Comparison of ENCODE assay signal across 7 cellular contexts in genomic region chr11:130449246-130449990, GRCh38. TPM values are rescaled to one million over a fixed set of nuclear protein-coding genes. Genes with fewer than 3 reads are reported as not detected.
DNase-seq lines count a peak whose midpoint lies in the region; ATAC-seq, FAIRE-seq and TF ChIP-seq lines count a peak whose summit lies in the region.

No MANE protein-coding gene starts in this region.

- no peak for ATAC-seq in stimulated activated effector memory CD8-positive, alpha-beta T cell treated with anti-CD3 and anti-CD28 coated beads, Interleukin-12 subunit alpha, Interleukin-12 subunit beta, amount 100 ng/mL, for 72 hours

- H3K36me3 ChIP-seq in HUES64 (ENCODE audit: insufficient read depth, low read length) (no peaks in the 10 kb centered on the region), astrocyte (ENCODE audit: insufficient read depth, low read length) (no peaks in the 10 kb centered on the region)

- H4K20me1 ChIP-seq in astrocyte (ENCODE audit: insufficient read depth, low read length): peaks cover 5% of the 10 kb centered on the region

- no peaks in the 10 kb centered on the region for H3K4me1 ChIP-seq in HUES64 (ENCODE audit: insufficient read depth, low read length)
- H3K4me1 ChIP-seq in astrocyte (ENCODE audit: insufficient read depth, low read length): peaks cover 35% of the 10 kb centered on the region

- H3K27me3 ChIP-seq in HUES64 (ENCODE audit: insufficient read depth, low read length): peaks cover 85% of the 10 kb centered on the region
- H3K27me3 ChIP-seq in astrocyte (ENCODE audit: insufficient read depth, low read length): no peaks in the 10 kb centered on the region

- peak overlapping the region; percentile 86 for H3K4me2 ChIP-seq in astrocyte (ENCODE audit: low read length)

- H3K9ac ChIP-seq in HUES64 (ENCODE audit: low read depth, low read length) (no peak overlapping the region), astrocyte (ENCODE audit: low read length) (peak overlapping the region; percentile 70)

- DNase-seq in astrocyte (ENCODE audit: low read depth): no peak
- DNase-seq in iPS-NIHi11 (ENCODE audit: low spot score): peak; percentile 56
- no peak for DNase-seq in stimulated activated effector memory CD8-positive, alpha-beta T cell treated with anti-CD3 and anti-CD28 coated beads, Interleukin-12 subunit alpha, Interleukin-12 subunit beta, amount 100 ng/mL, for 72 hours (ENCODE audit: low spot score in 2 of 2)
- no peak for DNase-seq in OCI-M1 (lab: John Stamatoyannopoulos, UW)
- DNase-seq in stimulated activated CD8-positive, alpha-beta memory T cell treated with anti-CD3 and anti-CD28 coated beads, Interleukin-4, amount 100 ng/mL, for 48 hours: no peak
- DNase-seq in SIG-M5 (lab: John Stamatoyannopoulos, UW): no peak

- TF ChIP-seq CTCF in astrocyte (IDR thresholded peaks at IDR 0.05; ENCODE audit: insufficient read depth, low read depth, low read length): no peak

- no peaks in the 10 kb centered on the region for H3K9me3 ChIP-seq in HUES64 (ENCODE audit: insufficient read depth, low read depth, low read length)
- H3K9me3 ChIP-seq in astrocyte (ENCODE audit: insufficient read depth, low read depth, low read length): no peaks in the 10 kb centered on the region

- peak overlapping the region; percentile 82 for H2AFZ ChIP-seq in astrocyte (ENCODE audit: low read depth, low read length)

- 2% methylated on average over 71 of the region's 71 CpGs for WGBS in HUES64

- H3K36me3 Mint-ChIP-seq in astrocyte (ENCODE audit: low read depth, unreplicated experiment): no peaks in the 10 kb centered on the region
- H3K36me3 Mint-ChIP-seq in stimulated activated effector memory CD8-positive, alpha-beta T cell treated with anti-CD3 and anti-CD28 coated beads, Interleukin-12 subunit alpha, Interleukin-12 subunit beta, amount 100 ng/mL, for 72 hours: no peaks in the 10 kb centered on the region

- H3K9me3 Mint-ChIP-seq in astrocyte (ENCODE audit: unreplicated experiment): peaks cover 1% of the 10 kb centered on the region
- H3K9me3 Mint-ChIP-seq in stimulated activated effector memory CD8-positive, alpha-beta T cell treated with anti-CD3 and anti-CD28 coated beads, Interleukin-12 subunit alpha, Interleukin-12 subunit beta, amount 100 ng/mL, for 72 hours: no peaks in the 10 kb centered on the region

- H3K27ac ChIP-seq in HUES64 (ENCODE audit: low read depth, low read length): no peak overlapping the region
- peak overlapping the region; percentile 11 for H3K27ac ChIP-seq in astrocyte (ENCODE audit: low read depth, low read length)

- H3K4me3 Mint-ChIP-seq in astrocyte (ENCODE audit: unreplicated experiment): peak overlapping the region; percentile 93
- peak overlapping the region; percentile 63 for H3K4me3 Mint-ChIP-seq in stimulated activated effector memory CD8-positive, alpha-beta T cell treated with anti-CD3 and anti-CD28 coated beads, Interleukin-12 subunit alpha, Interleukin-12 subunit beta, amount 100 ng/mL, for 72 hours

- no peak for FAIRE-seq in astrocyte (lab: Jason Lieb, UNC)

- H3K27ac Mint-ChIP-seq in astrocyte (ENCODE audit: unreplicated experiment): peak overlapping the region; percentile 93
- no peak overlapping the region for H3K27ac Mint-ChIP-seq in stimulated activated effector memory CD8-positive, alpha-beta T cell treated with anti-CD3 and anti-CD28 coated beads, Interleukin-12 subunit alpha, Interleukin-12 subunit beta, amount 100 ng/mL, for 72 hours

- peaks cover 5% of the 10 kb centered on the region for H3K4me1 Mint-ChIP-seq in astrocyte (ENCODE audit: low read depth, unreplicated experiment)
- peaks cover 6% of the 10 kb centered on the region for H3K4me1 Mint-ChIP-seq in stimulated activated effector memory CD8-positive, alpha-beta T cell treated with anti-CD3 and anti-CD28 coated beads, Interleukin-12 subunit alpha, Interleukin-12 subunit beta, amount 100 ng/mL, for 72 hours

- peaks cover 24% of the 10 kb centered on the region for H3K27me3 Mint-ChIP-seq in astrocyte (ENCODE audit: low read depth, unreplicated experiment)

- H3K79me2 ChIP-seq in astrocyte (ENCODE audit: insufficient read depth, low read length): peaks cover 34% of the 10 kb centered on the region

- H3K4me3 ChIP-seq in HUES64 (ENCODE audit: low read length) (peak overlapping the region; percentile 59), astrocyte (ENCODE audit: insufficient read depth, low read depth, low read length) (peak overlapping the region; percentile 67)

RNA-seq across cellular contexts. Expression of gene ADAMTS15, which starts 1.0 kb away (rescaled TPM):
- polyA plus RNA-seq in HUES64 (2013, experiment 1 of 2): 2.3 TPM
- polyA plus RNA-seq in HUES64 (2013, experiment 2 of 2): 2.5 TPM
- 10.0 and 13.8 TPM in 2 replicates for total RNA-seq in astrocyte

RNA-seq across cellular contexts. Expression of gene ADAMTS8, which starts 21.0 kb away (rescaled TPM):
- polyA plus RNA-seq in HUES64 (2013, experiment 1 of 2): 5.6 TPM
- polyA plus RNA-seq in HUES64 (2013, experiment 2 of 2): 4.5 TPM
- 0.17 and 0.20 TPM in 2 replicates for total RNA-seq in astrocyte
